In genomic region chr1:54857741-54858665, GRCh38 we compare ENCODE assay signal across 14 cellular contexts. TPM values are rescaled to one million over a fixed set of nuclear protein-coding genes. Genes with fewer than 3 reads are reported as not detected.
DNase-seq lines count a peak whose midpoint lies in the region; ATAC-seq, FAIRE-seq and TF ChIP-seq lines count a peak whose summit lies in the region.
"Had no signal": no experiment of that assay in that cellular context is flagged by ENCODE, and none has a peak within 500 bp of the region (broad histone marks: within the 10 kb centered on the region; RNA-seq: fewer than 3 reads in every experiment).

No MANE protein-coding gene starts in this region.

- intact Hi-C loops in HepG2 (cut with micrococcal nuclease; ENCODE audit: unreplicated experiment), result no loop called here
- intact Hi-C loops in spleen (cut with DNase I; ENCODE audit: low total_unique reads), result no loop called here

- no peak overlapping the region for H2AFZ ChIP-seq in HepG2 (ENCODE audit: low read length)

- H3K27ac ChIP-seq in A549 (peak overlapping the region in 1 of 2 experiments; percentile 70; a peak in 4 of 6 replicates), HepG2 (ENCODE audit: extremely low read length, insufficient read depth, low read length) (peak overlapping the region; percentile 19), spleen (no peak overlapping the region)
- H3K27ac ChIP-seq: BLaER1, neutrophil, transverse colon had no signal

- no peak overlapping the region for H3K27ac Mint-ChIP-seq in endothelial cell (ENCODE audit: unreplicated experiment)

- H3K4me1 Mint-ChIP-seq in endothelial cell (ENCODE audit: unreplicated experiment), result peaks cover 9% of the 10 kb centered on the region

- TF ChIP-seq EP300 in A549 (IDR thresholded peaks at IDR 0.05) (no peak), HepG2 (IDR thresholded peaks at IDR 0.05; ENCODE audit: low read depth in 2 of 2, low read length in 2 of 2) (no peak), HepG2 (CRISPR knock-in tag; IDR thresholded peaks at IDR 0.05; ENCODE audit: borderline replicate concordance) (no peak)

- H3K79me2 ChIP-seq in HepG2 (ENCODE audit: insufficient read depth, low read length), result peaks cover 47% of the 10 kb centered on the region

- H3K9me3 Mint-ChIP-seq in endothelial cell (ENCODE audit: unreplicated experiment), result no peaks in the 10 kb centered on the region

- no peak overlapping the region for H3K4me3 Mint-ChIP-seq in endothelial cell (ENCODE audit: unreplicated experiment)

- TF ChIP-seq CTCF in A549 (IDR thresholded peaks at IDR 0.05) (no peak), bronchial epithelial cell (IDR thresholded peaks at IDR 0.05; ENCODE audit: insufficient read depth, low read length, severe bottlenecking) (no peak), HepG2 (CRISPR knock-in tag; IDR thresholded peaks at IDR 0.05) (no peak), endothelial cell (IDR thresholded peaks at IDR 0.05; ENCODE audit: unreplicated experiment) (no peak), spleen (IDR thresholded peaks at IDR 0.05 in 8 of 11, conservative IDR thresholded peaks at IDR 0.05 in 3 of 11) (no peak)

- H3K9ac ChIP-seq in HepG2 (ENCODE audit: insufficient read depth, low read depth, low read length), result no peak overlapping the region
- H3K9ac ChIP-seq: BLaER1 had no signal

- TF ChIP-seq POLR2A in A549 (IDR thresholded peaks at IDR 0.05; ENCODE audit: low read length), result no peak
- TF ChIP-seq POLR2A in HepG2 (IDR thresholded peaks at IDR 0.05; ENCODE audit: insufficient read depth in 1 of 2, low read depth in 2 of 2, low read length in 2 of 2), result peak; percentile 46 to 57; a peak in 3 of 4 replicates
- TF ChIP-seq POLR2A in spleen (IDR thresholded peaks at IDR 0.05), result no peak

- BruUV-seq in HepG2 (replicated peaks; lab: Mats Ljungman, UMichigan), result no TSS peak

- no peaks in the 10 kb centered on the region for H3K27me3 ChIP-seq in bronchial epithelial cell (ENCODE audit: control insufficient read depth, insufficient read depth, low read length)
- H3K27me3 ChIP-seq in HepG2 (ENCODE audit: control insufficient read depth in 1 of 2, insufficient read depth in 2 of 2, low read length in 2 of 2), result no peaks in the 10 kb centered on the region
- H3K27me3 ChIP-seq in spleen (replicated peaks in 1 of 7), result no peaks in the 10 kb centered on the region
- H3K27me3 ChIP-seq: BLaER1, neutrophil, transverse colon had no signal

- no peak for FAIRE-seq in A549 (lab: Jason Lieb, UNC)
- FAIRE-seq in bronchial epithelial cell (lab: Jason Lieb, UNC), result no peak
- no peak for FAIRE-seq in HepG2 (lab: Jason Lieb, UNC)

- ATAC-seq in A549, result peak; percentile 20 to 31; a peak in 2 of 6 replicates
- no peak for ATAC-seq in HepG2
- no peak for ATAC-seq in GM18511 (IDR thresholded peaks at IDR 0.05; ENCODE audit: unreplicated experiment)

- POLR2A ChIA-PET in A549 (lab: Yijun Ruan, JAX), result interaction anchor here (0.5 to 1.1 kb wide), 2 partner anchors 11 to 1663 kb away, joined by 3 to 5 read pairs; no protein-coding TSS in a partner anchor
- POLR2A ChIA-PET in HepG2 (lab: Yijun Ruan, JAX), result interaction anchor here (1.7 to 4.3 kb wide), 4 partner anchors 8 to 92 kb away, joined by 3 to 54 read pairs (median 20); partner anchors contain the start of gene DHCR24

- H3K36me3 ChIP-seq in bronchial epithelial cell (ENCODE audit: control insufficient read depth, insufficient read depth, low read length), result peaks cover 44% of the 10 kb centered on the region
- H3K36me3 ChIP-seq in HepG2 (replicated peaks in 1 of 2; ENCODE audit: control insufficient read depth in 1 of 2, insufficient read depth in 2 of 2, low read length in 2 of 2), result peaks cover 51 to 77% of the 10 kb centered on the region in 2 experiments
- peaks cover 0 to 93% (median 11%) of the 10 kb centered on the region in 6 donors for H3K36me3 ChIP-seq in spleen
- H3K36me3 ChIP-seq: BLaER1, neutrophil, transverse colon had no signal

- H4K20me1 ChIP-seq in HepG2 (ENCODE audit: insufficient read depth, low read length), result peaks cover 47% of the 10 kb centered on the region
- H4K20me1 ChIP-seq: BLaER1 had no signal

- H3K4me3 ChIP-seq in A549 (no peak overlapping the region), bronchial epithelial cell (ENCODE audit: low read depth, low read length) (no peak overlapping the region), HepG2 (replicated peaks in 1 of 3; ENCODE audit: insufficient read depth in 1 of 3, low read depth in 2 of 3, low read length in 3 of 3) (no peak overlapping the region), spleen (no peak overlapping the region)
- H3K4me3 ChIP-seq: BLaER1, transverse colon had no signal

- H3K9me3 ChIP-seq in A549 (no peaks in the 10 kb centered on the region), HepG2 (ENCODE audit: low read length) (no peaks in the 10 kb centered on the region), spleen (no peaks in the 10 kb centered on the region)
- H3K9me3 ChIP-seq: BLaER1, neutrophil, transverse colon had no signal

- 67% methylated on average over 9 of the region's 9 CpGs for WGBS in A549 (ENCODE audit: missing lambda C conversion rate)
- WGBS in HepG2 (ENCODE audit: low lambda C conversion rate), result 89% methylated on average over 9 of the region's 9 CpGs
- WGBS in spleen, 5 donors, result 67 to 87% (median 81%) methylated on average over 9 of the region's 9 CpGs

- H3K4me1 ChIP-seq in A549, result peaks cover 56% of the 10 kb centered on the region
- peaks cover 73% of the 10 kb centered on the region for H3K4me1 ChIP-seq in HepG2 (ENCODE audit: insufficient read depth, low read length)
- peaks cover 0 to 22% (median 7%) of the 10 kb centered on the region in 6 donors for H3K4me1 ChIP-seq in spleen
- H3K4me1 ChIP-seq: transverse colon had no signal

- no peak for DNase-seq in A549 (ENCODE audit: low read depth in 1 of 2, low spot score in 1 of 2)
- DNase-seq in HS-27A (ENCODE audit: low read depth), result peak; percentile 79
- peak; percentile 60 for DNase-seq in bronchial epithelial cell (ENCODE audit: low read depth)
- DNase-seq in HepG2 (ENCODE audit: low spot score), result no peak
- no peak for DNase-seq in endothelial cell (ENCODE audit: low spot score)
- DNase-seq in spleen, result no peak
- no peak for DNase-seq in NOMO-1 (lab: John Stamatoyannopoulos, UW; ENCODE audit: unreplicated experiment in 2 of 2)
- DNase-seq: central memory CD4-positive, alpha-beta T cell; KG1; NCI-H524 treated with DMSO at 0.1 percent for 48 hours; transverse colon had no signal

- no peak for TF ChIP-seq RAD21 in A549 (conservative IDR thresholded peaks at IDR 0.05 in 1 of 2, IDR thresholded peaks at IDR 0.05 in 1 of 2)
- no peak for TF ChIP-seq RAD21 in HepG2 (CRISPR knock-in tag; IDR thresholded peaks at IDR 0.05)

- CTCF ChIA-PET in A549 (lab: Yijun Ruan, JAX) (interaction anchor here (0.6 to 1.4 kb wide), 2 partner anchors 9 to 46 kb away, joined by 3 read pairs; no protein-coding TSS in a partner anchor), HepG2 (lab: Yijun Ruan, JAX; ENCODE audit: low intra/inter-chr PET ratio, low total read pairs) (no interaction called here)

- in situ Hi-C loops in HepG2 (cut with HindIII; ENCODE audit: extremely low pct_ligation_motif_present, low pct_unique_long_range_greater_than_20kb), result no loop called here

- peaks cover 5% of the 10 kb centered on the region for H3K27me3 Mint-ChIP-seq in endothelial cell (ENCODE audit: unreplicated experiment)

- peaks cover 62% of the 10 kb centered on the region for H3K36me3 Mint-ChIP-seq in endothelial cell (ENCODE audit: low read depth, unreplicated experiment)

- H3K4me2 ChIP-seq in A549 (peak overlapping the region; percentile 52; the same call in 2 of the 3 replicates), HepG2 (ENCODE audit: low read depth, low read length) (no peak overlapping the region)
- H3K4me2 ChIP-seq: BLaER1 had no signal

RNA-seq across cellular contexts. Expression of gene DHCR24, which starts 29.0 kb away (rescaled TPM):
- polyA plus RNA-seq in A549 (2011; rRNA removed) (29.9 and 60.3 TPM in 2 replicates), A549 (2017; fragmentation: RNase III; extraction: RNeasy Plus Mini Kit Qiagen cat#74134 plus additional on column Dnase treatment) (20.4 to 33.3 TPM (median 30.2 TPM) in 3 replicates), HepG2 (2011; rRNA removed) (374 and 484 TPM in 2 replicates), spleen (10 to 100 TPM in 1 of 3 donors, 1 to 10 TPM in 2; 7.0 to 29.7 (median 9.1) TPM)
- polyA plus RNA-seq in A549 (2012; cell fraction: cytosol; rRNA removed), result 18.5 and 20.6 TPM in 2 replicates
- polyA plus RNA-seq in A549 (2012; cell fraction: nucleus; rRNA removed), result 32.5 and 39.4 TPM in 2 replicates
- polyA minus RNA-seq in A549 (2011; rRNA and poly(A)+ RNA removed), result 126 and 134 TPM in 2 replicates
- total RNA-seq in bronchial epithelial cell (118 and 212 TPM in 2 replicates), HepG2 (2016; rRNA removed; fragmentation: Illumina TruSeq; extraction: Trizol) (250 and 448 TPM in 2 replicates), endothelial cell (ENCODE audit: unreplicated experiment) (181 TPM), spleen (100 to 1,000 TPM; 112 to 370 (median 284) TPM)
- total RNA-seq in HepG2 (2016; cell fraction: cytosol; rRNA removed; fragmentation: Illumina TruSeq; extraction: Trizol; ENCODE audit: low read depth), result 49.9 and 51.0 TPM in 2 replicates
- 228 and 439 TPM in 2 replicates for total RNA-seq in HepG2 (2016; cell fraction: insoluble cytoplasmic fraction; rRNA removed; fragmentation: Illumina TruSeq; extraction: Trizol)
- 153 and 157 TPM in 2 replicates for total RNA-seq in HepG2 (2016; cell fraction: membrane; rRNA removed; fragmentation: Illumina TruSeq; extraction: Trizol)
- total RNA-seq in HepG2 (2016; cell fraction: nucleus; rRNA removed; fragmentation: Illumina TruSeq; extraction: Trizol), result 410 and 468 TPM in 2 replicates
- polyA plus RNA-seq in HepG2 (2011; cell fraction: cytosol; rRNA removed), result 348 and 453 TPM in 2 replicates
- polyA plus RNA-seq in HepG2 (2011; cell fraction: nucleus; rRNA removed), result 376 and 486 TPM in 2 replicates
- 453 and 672 TPM in 2 replicates for polyA plus RNA-seq in HepG2 (2012)
- polyA plus RNA-seq in HepG2 (2016; cell fraction: cytosol; fragmentation: Illumina TruSeq; extraction: Trizol; ENCODE audit: low read depth), result 36.9 and 39.3 TPM in 2 replicates
- polyA plus RNA-seq in HepG2 (2016; cell fraction: insoluble cytoplasmic fraction; fragmentation: Illumina TruSeq; extraction: Trizol; ENCODE audit: low read depth), result 202 and 215 TPM in 2 replicates
- polyA plus RNA-seq in HepG2 (2016; cell fraction: membrane; fragmentation: Illumina TruSeq; extraction: Trizol; ENCODE audit: low read depth), result 86.7 and 89.8 TPM in 2 replicates
- 516 and 527 TPM in 2 replicates for polyA plus RNA-seq in HepG2 (2016; cell fraction: nucleus; fragmentation: Illumina TruSeq; extraction: Trizol; ENCODE audit: insufficient read depth, low read depth)
- polyA minus RNA-seq in HepG2 (2011; rRNA and poly(A)+ RNA removed; ENCODE audit: low replicate concordance), result 777 and 2,246 TPM in 2 replicates
- polyA minus RNA-seq in HepG2 (2011; cell fraction: cytosol; rRNA and poly(A)+ RNA removed), result 316 and 502 TPM in 2 replicates
- polyA minus RNA-seq in HepG2 (2011; cell fraction: nucleus; rRNA and poly(A)+ RNA removed), result 197 and 218 TPM in 2 replicates

RNA-seq across cellular contexts. Expression of gene TTC22, which starts 56.9 kb away (rescaled TPM):
- polyA plus RNA-seq in A549 (2011; rRNA removed) (not detected in 2 replicates), A549 (2017; fragmentation: RNase III; extraction: RNeasy Plus Mini Kit Qiagen cat#74134 plus additional on column Dnase treatment) (not detected in 3 replicates), HepG2 (2011; rRNA removed) (not detected in 2 replicates), spleen (1 to 10 TPM in 2 of 3 donors, under 1 TPM in 1; 0.73 to 1.9 (median 1.1) TPM)
- not detected in 2 replicates for polyA plus RNA-seq in A549 (2012; cell fraction: cytosol; rRNA removed)
- not detected in 2 replicates for polyA plus RNA-seq in A549 (2012; cell fraction: nucleus; rRNA removed)
- not detected in 2 replicates for polyA minus RNA-seq in A549 (2011; rRNA and poly(A)+ RNA removed)
- total RNA-seq in bronchial epithelial cell (7.4 and 12.5 TPM in 2 replicates), HepG2 (2016; rRNA removed; fragmentation: Illumina TruSeq; extraction: Trizol) (not detected in 2 replicates), endothelial cell (ENCODE audit: unreplicated experiment) (not detected), spleen (1 to 10 TPM; 2.7 to 6.4 (median 3.7) TPM)
- total RNA-seq in HepG2 (2016; cell fraction: cytosol; rRNA removed; fragmentation: Illumina TruSeq; extraction: Trizol; ENCODE audit: low read depth), result not detected in 2 replicates
- total RNA-seq in HepG2 (2016; cell fraction: insoluble cytoplasmic fraction; rRNA removed; fragmentation: Illumina TruSeq; extraction: Trizol), result not detected in 2 replicates
- total RNA-seq in HepG2 (2016; cell fraction: membrane; rRNA removed; fragmentation: Illumina TruSeq; extraction: Trizol), result not detected in 2 replicates
- total RNA-seq in HepG2 (2016; cell fraction: nucleus; rRNA removed; fragmentation: Illumina TruSeq; extraction: Trizol), result not detected in 2 replicates
- polyA plus RNA-seq in HepG2 (2011; cell fraction: cytosol; rRNA removed), result not detected in 2 replicates
- not detected in 2 replicates for polyA plus RNA-seq in HepG2 (2011; cell fraction: nucleus; rRNA removed)
- not detected in 2 replicates for polyA plus RNA-seq in HepG2 (2012)
- polyA plus RNA-seq in HepG2 (2016; cell fraction: cytosol; fragmentation: Illumina TruSeq; extraction: Trizol; ENCODE audit: low read depth), result not detected in 2 replicates
- polyA plus RNA-seq in HepG2 (2016; cell fraction: insoluble cytoplasmic fraction; fragmentation: Illumina TruSeq; extraction: Trizol; ENCODE audit: low read depth), result not detected in 2 replicates
- not detected in 2 replicates for polyA plus RNA-seq in HepG2 (2016; cell fraction: membrane; fragmentation: Illumina TruSeq; extraction: Trizol; ENCODE audit: low read depth)
- polyA plus RNA-seq in HepG2 (2016; cell fraction: nucleus; fragmentation: Illumina TruSeq; extraction: Trizol; ENCODE audit: insufficient read depth, low read depth), result not detected in 2 replicates
- 0.05 TPM in 1 of 2 replicates, not detected in the other for polyA minus RNA-seq in HepG2 (2011; rRNA and poly(A)+ RNA removed; ENCODE audit: low replicate concordance)
- 1.1 TPM in 1 of 2 replicates, not detected in the other for polyA minus RNA-seq in HepG2 (2011; cell fraction: cytosol; rRNA and poly(A)+ RNA removed)
- not detected in 2 replicates for polyA minus RNA-seq in HepG2 (2011; cell fraction: nucleus; rRNA and poly(A)+ RNA removed)

Comparison
In these comparisons a context has a peak if more than half of its experiments do, and no peak if none do; other contexts are left out.
1. ATAC-seq: peak in A549 (2 of 2); none in HepG2 (single experiment) and GM18511 (single experiment).
2. DNase-seq: peak in HS-27A (single experiment) and bronchial epithelial cell (single experiment); none in A549 (0 of 2), HepG2 (single experiment), endothelial cell (single experiment), spleen (single experiment) and NOMO-1 (0 of 2).
3. POLR2A ChIP-seq: peak in HepG2 (2 of 2); none in A549 (single experiment) and spleen (0 of 3).
4. Of the 38 proteins assayed by ChIP-seq in both HepG2 and A549: peak only in HepG2: POLR2A and POLR2AphosphoS2; only in A549: none; in both: none; in neither: 36.